ENCODE assay signal across 8 cellular contexts in the genomic region with DNA sequence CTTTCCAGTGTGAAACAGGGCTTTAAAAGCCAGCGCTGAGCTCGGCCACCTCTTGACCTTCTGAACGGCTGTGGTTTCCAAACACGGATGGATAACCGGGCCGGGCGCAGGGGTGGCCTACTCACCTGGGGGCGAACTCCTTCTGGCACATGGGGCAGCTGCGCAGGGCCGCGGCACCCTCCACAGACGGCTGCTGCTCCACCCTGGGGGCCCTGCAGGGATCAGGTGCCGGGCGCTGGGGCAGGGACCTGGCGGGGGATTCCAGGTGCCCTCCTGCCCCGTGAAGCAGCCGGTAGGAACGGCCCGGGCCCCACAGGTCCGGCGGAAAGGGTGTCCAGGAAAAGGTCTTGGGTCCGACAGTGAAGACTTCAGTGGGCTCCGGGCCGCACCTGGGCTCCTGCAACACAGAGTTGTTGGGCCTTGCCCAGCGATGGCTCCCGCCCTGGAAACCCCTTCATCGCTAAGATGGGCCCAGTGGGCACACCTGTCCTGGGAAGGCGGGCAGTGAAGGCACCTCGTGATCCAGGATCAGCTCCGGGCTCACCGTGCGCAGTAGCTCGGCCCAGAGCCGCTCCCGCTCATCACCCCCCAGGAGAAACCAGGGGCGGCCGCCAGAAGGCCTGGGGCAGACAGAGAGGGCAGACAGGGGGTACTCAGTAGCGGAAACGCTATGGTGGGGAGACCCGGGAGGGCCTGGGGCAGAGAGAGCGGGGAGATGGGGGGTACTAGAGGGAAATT. TPM values are rescaled to one million over a fixed set of nuclear protein-coding genes. Genes with fewer than 3 reads are reported as not detected.
DNase-seq lines count a peak whose midpoint lies in the region; ATAC-seq and TF ChIP-seq lines count a peak whose summit lies in the region.

No MANE protein-coding gene starts in this region.

- H3K27ac ChIP-seq in endodermal cell (ENCODE audit: low read depth, low read length) (no peak overlapping the region), neuronal stem cell (replicated peaks; ENCODE audit: low read length) (no peak overlapping the region)

- no peaks in the 10 kb centered on the region for H3K9me3 Mint-ChIP-seq in endodermal cell

- peak overlapping the region; percentile 97 for H3K23ac ChIP-seq in neuronal stem cell (ENCODE audit: low read depth, low read length, poor library complexity)

- no peak overlapping the region for H3K9ac ChIP-seq in endodermal cell (ENCODE audit: extremely low read depth, low read length, poor library complexity, severe bottlenecking)
- H3K9ac ChIP-seq in neuronal stem cell (ENCODE audit: low read depth, low read length, poor library complexity) = peak overlapping the region; percentile 86

- H2AFZ ChIP-seq in neuronal stem cell (ENCODE audit: low read length) = no peak overlapping the region

- H3K27me3 Mint-ChIP-seq in endodermal cell (ENCODE audit: insufficient read depth) = no peaks in the 10 kb centered on the region

- H3K4me1 ChIP-seq in endodermal cell (ENCODE audit: control insufficient read depth, insufficient read depth, low read length) (peaks cover 5% of the 10 kb centered on the region), neuronal stem cell (ENCODE audit: control insufficient read depth in 2 of 2, insufficient read depth in 1 of 2, low read depth in 1 of 2, low read length in 2 of 2) (peaks cover 20 to 31% of the 10 kb centered on the region in 2 donors)

- H3K27ac Mint-ChIP-seq in endodermal cell = no peak overlapping the region

- H3K14ac ChIP-seq in neuronal stem cell (ENCODE audit: low read length) = peak overlapping the region; percentile 90

- H3K4ac ChIP-seq in neuronal stem cell (ENCODE audit: low read length) = no peak overlapping the region

- H3K4me2 ChIP-seq in neuronal stem cell (ENCODE audit: insufficient read depth, low read length, poor library complexity, severe bottlenecking) = peak overlapping the region; percentile 81

- H3K27me3 ChIP-seq in endodermal cell (ENCODE audit: control insufficient read depth, insufficient read depth, low read length, poor library complexity, severe bottlenecking) (no peaks in the 10 kb centered on the region), neuronal stem cell (ENCODE audit: control insufficient read depth in 3 of 3, insufficient read depth in 3 of 3, low read depth in 1 of 3, low read length in 3 of 3) (peaks cover 0 to 3% (median 0%) of the 10 kb centered on the region in 3 experiments)

- peaks cover 9% of the 10 kb centered on the region for H3K36me3 Mint-ChIP-seq in endodermal cell (ENCODE audit: low read depth)

- WGBS in endodermal cell (ENCODE audit: insufficient coverage in 1 of 2, insufficient read length in 1 of 2), 2 experiments = 75 to 81% methylated on average over 32 to 41 of the region's 41 CpGs
- WGBS in neuronal stem cell (ENCODE audit: extremely low coverage in 2 of 2, insufficient read length in 2 of 2, insufficient replicate concordance in 1 of 2), 2 donors = no CpG with 5 or more reads among the region's 41 CpGs

- H2BK12ac ChIP-seq in neuronal stem cell (ENCODE audit: low read length) = no peak overlapping the region

- peak overlapping the region; percentile 96 for H2BK5ac ChIP-seq in neuronal stem cell (ENCODE audit: low read length)

- H3K36me3 ChIP-seq in endodermal cell (ENCODE audit: control insufficient read depth, insufficient read depth, low read length) = peaks cover 6% of the 10 kb centered on the region
- H3K36me3 ChIP-seq in neuronal stem cell (replicated peaks in 1 of 2; ENCODE audit: control insufficient read depth in 2 of 2, insufficient read depth in 2 of 2, low read length in 2 of 2) = peaks cover 4 to 20% of the 10 kb centered on the region in 2 donors

- H3K9me3 ChIP-seq in endodermal cell (ENCODE audit: control insufficient read depth, low read length) = no peaks in the 10 kb centered on the region
- no peaks in the 10 kb centered on the region for H3K9me3 ChIP-seq in neuronal stem cell (replicated peaks in 1 of 2; ENCODE audit: control insufficient read depth in 2 of 2, insufficient read depth in 1 of 2, low read depth in 1 of 2, low read length in 2 of 2)

- peak overlapping the region; percentile 78 for H3K4me3 ChIP-seq in endodermal cell (ENCODE audit: low read length)
- peak overlapping the region; percentile 53 to 57 for H3K4me3 ChIP-seq in neuronal stem cell (ENCODE audit: low read length in 2 of 2)

- H3K18ac ChIP-seq in neuronal stem cell (ENCODE audit: low read length) = peak overlapping the region; percentile 65

- H2BK120ac ChIP-seq in neuronal stem cell (ENCODE audit: low read depth, low read length) = peak overlapping the region; percentile 76

- H2AK5ac ChIP-seq in neuronal stem cell (ENCODE audit: low read depth, low read length) = peak overlapping the region; percentile 95

- peak; percentile 77 for DNase-seq in COLO668 (lab: John Stamatoyannopoulos, UW; ENCODE audit: unreplicated experiment)
- DNase-seq in NCI-H69 (lab: John Stamatoyannopoulos, UW) = peak; percentile 18
- peak; percentile 69 for DNase-seq in endodermal cell
- no peak for DNase-seq in neuronal stem cell (ENCODE audit: low spot score)
- no peak for DNase-seq in A172 (ENCODE audit: low spot score)
- no peak for DNase-seq in NCI-H1092 treated with DMSO at 0.1 percent for 48 hours (lab: John Stamatoyannopoulos, UW)

- no peak for TF ChIP-seq CTCF in endodermal cell (conservative IDR thresholded peaks at IDR 0.05)

- peaks cover 10% of the 10 kb centered on the region for H3K79me1 ChIP-seq in neuronal stem cell (ENCODE audit: low read depth, low read length)

- peak overlapping the region; percentile 67 for H3K4me3 Mint-ChIP-seq in endodermal cell

- peaks cover 12% of the 10 kb centered on the region for H3K4me1 Mint-ChIP-seq in endodermal cell

- peak overlapping the region; percentile 66 for H4K8ac ChIP-seq in neuronal stem cell (ENCODE audit: low read depth, low read length)

- H2BK15ac ChIP-seq in neuronal stem cell (ENCODE audit: low read length) = peak overlapping the region; percentile 78

- H4K91ac ChIP-seq in neuronal stem cell (ENCODE audit: low read depth, low read length, poor library complexity) = no peak overlapping the region

- ATAC-seq in GM21619 (IDR thresholded peaks at IDR 0.05; ENCODE audit: unreplicated experiment) (no peak), HG02759 (IDR thresholded peaks at IDR 0.05; ENCODE audit: unreplicated experiment) (no peak)

RNA-seq across cellular contexts. Expression of a gene that starts 0.9 kb away (rescaled TPM):
- 100 to 1,000 TPM; 126 to 154 TPM for total RNA-seq in endodermal cell
- 91.8 TPM for polyA plus RNA-seq in endodermal cell (2013, experiment 1 of 2)
- 88.9 TPM for polyA plus RNA-seq in endodermal cell (2013, experiment 2 of 2)
- 108 TPM for polyA plus RNA-seq in neuronal stem cell (2013, experiment 1 of 2)
- 108 TPM for polyA plus RNA-seq in neuronal stem cell (2013, experiment 2 of 2)
- 18.6 and 34.6 TPM in 2 replicates for total RNA-seq in A172 (2014; rRNA removed; shearing (Covaris generic))

RNA-seq across cellular contexts. Expression of a gene that starts 34.4 kb away (rescaled TPM):
- 10 to 100 TPM; 65.4 to 79.2 TPM for total RNA-seq in endodermal cell
- 39.9 TPM for polyA plus RNA-seq in endodermal cell (2013, experiment 1 of 2)
- polyA plus RNA-seq in endodermal cell (2013, experiment 2 of 2) = 37.7 TPM
- 37.5 TPM for polyA plus RNA-seq in neuronal stem cell (2013, experiment 1 of 2)
- polyA plus RNA-seq in neuronal stem cell (2013, experiment 2 of 2) = 41.3 TPM
- 4.1 and 14.8 TPM in 2 replicates for total RNA-seq in A172 (2014; rRNA removed; shearing (Covaris generic))

Comparison
In these comparisons a context has a peak if more than half of its experiments do, and no peak if none do; other contexts are left out.
1. DNase-seq: peak in COLO668 (single experiment), NCI-H69 (single experiment) and endodermal cell (single experiment); none in neuronal stem cell (single experiment), A172 (single experiment) and NCI-H1092 treated with DMSO at 0.1 percent for 48 hours (single experiment).